Comparison of ENCODE assay signal across 8 cellular contexts in genomic region chr1:1232224-1232800, GRCh38. TPM values are rescaled to one million over a fixed set of nuclear protein-coding genes. Genes with fewer than 3 reads are reported as not detected.
DNase-seq lines count a peak whose midpoint lies in the region; TF ChIP-seq lines count a peak whose summit lies in the region.

TSS of gene B3GALT6 (plus strand) at chr1:1232237. CDS start at chr1:1232279, 42 bp downstream.

- H3K9me3 ChIP-seq in ES-I3 (ENCODE audit: control insufficient read depth, insufficient read depth, low read length) (no peaks in the 10 kb centered on the region), HUES48 (ENCODE audit: control insufficient read depth, insufficient read depth, low read length) (no peaks in the 10 kb centered on the region), uterus (no peaks in the 10 kb centered on the region)

- H3K9ac ChIP-seq in ES-I3 (ENCODE audit: low read depth, low read length) = peak within 1 kb of the TSS; percentile 91
- H3K9ac ChIP-seq in HUES48 (ENCODE audit: low read depth, low read length) = peak within 1 kb of the TSS; percentile 69

- H3K27ac ChIP-seq in HUES48 (ENCODE audit: low read depth, low read length) = peak within 1 kb of the TSS; percentile 76
- H3K27ac ChIP-seq in uterus = peak within 1 kb of the TSS; percentile 70 to 93

- H3K4me1 ChIP-seq in ES-I3 (ENCODE audit: insufficient read depth, low read length) = peaks cover 4% of the 10 kb centered on the region; the same call in 1 of the 2 replicates
- no peaks in the 10 kb centered on the region for H3K4me1 ChIP-seq in HUES48 (ENCODE audit: control insufficient read depth, insufficient read depth, low read length)
- H3K4me1 ChIP-seq in uterus = peaks cover 0 to 32% of the 10 kb centered on the region in 2 donors

- H3K4me3 ChIP-seq in HUES48 (ENCODE audit: low read depth, low read length) (peak within 1 kb of the TSS; percentile 89), cardiac fibroblast (replicated peaks in 1 of 2; ENCODE audit: low read depth in 2 of 2, low read length in 2 of 2) (peak within 1 kb of the TSS; percentile 75 to 89), uterus (peak within 1 kb of the TSS; percentile 67 to 98)

- TF ChIP-seq CTCF in cardiac fibroblast (IDR thresholded peaks at IDR 0.05; ENCODE audit: low read depth, low read length) (no peak), uterus (IDR thresholded peaks at IDR 0.05) (peak in 1 of 4 experiments; percentile 1)

- no peak for DNase-seq in cardiac fibroblast (ENCODE audit: low read depth in 2 of 2)
- DNase-seq in mesenteric fat pad (ENCODE audit: low spot score) = no peak
- DNase-seq in uterus = no peak
- no peak for DNase-seq in NCI-H82 (lab: John Stamatoyannopoulos, UW)
- DNase-seq in pons (ENCODE audit: low spot score) = no peak
- no peak for DNase-seq in NOMO-1 (lab: John Stamatoyannopoulos, UW; ENCODE audit: unreplicated experiment in 2 of 2)

- intact Hi-C loops in uterus (cut with DNase I; ENCODE audit: low total_unique reads) = loop anchor here (10.0 kb wide), 1 partner anchor 258 kb away; no protein-coding TSS in a partner anchor

- H3K27me3 ChIP-seq in HUES48 (ENCODE audit: control insufficient read depth, insufficient read depth, low read length) = no peaks in the 10 kb centered on the region
- H3K27me3 ChIP-seq in uterus = no peaks in the 10 kb centered on the region

- no peaks in the 10 kb centered on the region for H3K36me3 ChIP-seq in ES-I3 (ENCODE audit: insufficient read depth, low read length)
- H3K36me3 ChIP-seq in HUES48 (ENCODE audit: control insufficient read depth, insufficient read depth, low read length) = peaks cover 30% of the 10 kb centered on the region
- H3K36me3 ChIP-seq in uterus = no peaks in the 10 kb centered on the region

- peak in 1 of 2 donors; percentile 40 for TF ChIP-seq POLR2A in uterus (IDR thresholded peaks at IDR 0.05)

RNA-seq across cellular contexts. Expression of gene B3GALT6, which starts in this region (rescaled TPM):
- 14.1 TPM for total RNA-seq in mesenteric fat pad
- total RNA-seq in uterus = 10 to 100 TPM in 3 of 4 donors, 1 to 10 TPM in 1; 1.8 to 23.5 (median 17.6) TPM
